Comparison of ENCODE assay signal across 8 cellular contexts in the genomic region with DNA sequence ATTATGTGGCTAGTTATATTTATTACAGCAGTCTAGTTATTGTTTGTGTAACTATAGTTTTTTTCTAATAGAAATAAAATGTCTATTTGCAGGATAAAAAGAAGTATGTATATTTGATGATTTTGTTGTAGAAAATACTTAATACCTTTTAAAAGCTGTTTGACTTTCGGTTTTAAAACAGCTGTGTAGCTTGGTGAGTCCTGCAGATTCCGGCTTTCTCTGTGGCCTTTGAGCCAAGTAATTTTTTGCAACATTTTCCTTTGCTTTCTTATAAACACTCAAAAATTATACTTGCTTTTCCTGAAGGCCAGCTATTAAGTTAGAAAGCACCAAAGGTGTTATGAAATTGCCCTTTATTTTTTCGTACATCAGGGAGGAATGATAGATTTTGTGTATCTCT.
DNase-seq lines count a peak whose midpoint lies in the region; TF ChIP-seq lines count a peak whose summit lies in the region.

No MANE protein-coding gene starts in this region.

- CTCF ChIA-PET in RWPE1 (lab: Yijun Ruan, JAX), result interaction anchor here (0.8 kb wide), 1 partner anchor 171 kb away, joined by 3 read pairs; no protein-coding TSS in a partner anchor

- H3K4me1 Mint-ChIP-seq in IgD-negative memory B cell (peaks cover 9 to 28% (median 18%) of the 10 kb centered on the region in 3 donors), brain (peaks cover 50% of the 10 kb centered on the region)

- DNase-seq in ACHN (peak; percentile 61), myocyte (ENCODE audit: low read depth) (peak; percentile 35), RWPE1 (ENCODE audit: low spot score) (no peak), NCI-H1417 (lab: John Stamatoyannopoulos, UW) (no peak), NK-92 (lab: John Stamatoyannopoulos, UW; ENCODE audit: unreplicated experiment) (no peak), NCI-H345 (lab: John Stamatoyannopoulos, UW) (no peak)

- in situ Hi-C loops in ACHN (cut with HindIII; ENCODE audit: low pct_ligation_motif_present, low pct_unique_long_range_greater_than_20kb, low sequenced_read_pairs), result no loop called here

- TF ChIP-seq CTCF in brain (conservative IDR thresholded peaks at IDR 0.05), result no peak
- no peak for TF ChIP-seq CTCF in RWPE1 (conservative IDR thresholded peaks at IDR 0.05; ENCODE audit: low read depth)

- no peak overlapping the region for H3K27ac Mint-ChIP-seq in IgD-negative memory B cell
- H3K27ac Mint-ChIP-seq in brain, result peak overlapping the region in 3 of 5 experiments; percentile 94 to 95 (median 94)

- peak overlapping the region in 3 of 4 donors; percentile 29 to 99 (median 49) for H3K4me3 Mint-ChIP-seq in IgD-negative memory B cell
- H3K4me3 Mint-ChIP-seq in brain, result peak overlapping the region in 4 of 5 experiments; percentile 85 to 89 (median 87)

- POLR2A ChIA-PET in RWPE1 (lab: Yijun Ruan, JAX; ENCODE audit: low non-redundant PET), result no interaction called here

- H3K27ac ChIP-seq in RWPE1, result no peak overlapping the region

- H3K9me3 Mint-ChIP-seq in IgD-negative memory B cell (no peaks in the 10 kb centered on the region), brain (no peaks in the 10 kb centered on the region)

- H3K27me3 Mint-ChIP-seq in IgD-negative memory B cell (peaks cover 2% of the 10 kb centered on the region), brain (peaks cover 12% of the 10 kb centered on the region)

- H3K36me3 Mint-ChIP-seq in IgD-negative memory B cell (no peaks in the 10 kb centered on the region), brain (no peaks in the 10 kb centered on the region)

Comparison
In these comparisons a context has a peak if more than half of its experiments do, and no peak if none do; other contexts are left out.
1. DNase-seq: peak in ACHN (single experiment) and myocyte (single experiment); none in RWPE1 (single experiment), NCI-H1417 (0 of 3), NK-92 (single experiment) and NCI-H345 (single experiment).
2. H3K27ac Mint-ChIP-seq: peak in brain (3 of 5); none in IgD-negative memory B cell (0 of 3).